ENCODE assay signal across 25 cellular contexts in genomic region chr19:4345656-4346383, GRCh38. TPM values are rescaled to one million over a fixed set of nuclear protein-coding genes. Genes with fewer than 3 reads are reported as not detected.
DNase-seq lines count a peak whose midpoint lies in the region; ATAC-seq and TF ChIP-seq lines count a peak whose summit lies in the region.
"Had no signal": no experiment of that assay in that cellular context is flagged by ENCODE, and none has a peak within 500 bp of the region (broad histone marks: within the 10 kb centered on the region; RNA-seq: fewer than 3 reads in every experiment).

No MANE protein-coding gene starts in this region.

- H3K27me3 ChIP-seq in CD4-positive, CD25-positive, alpha-beta regulatory T cell (ENCODE audit: control insufficient read depth, insufficient read depth, low read length) = no peaks in the 10 kb centered on the region
- no peaks in the 10 kb centered on the region for H3K27me3 ChIP-seq in DND-41 (ENCODE audit: insufficient read depth, low read length, poor library complexity)
- H3K27me3 ChIP-seq in esophagus squamous epithelium = no peaks in the 10 kb centered on the region
- H3K27me3 ChIP-seq: ovary, transverse colon had no signal

- no peak for ATAC-seq in CD4-positive, CD25-positive, alpha-beta regulatory T cell (ENCODE audit: low read depth in 2 of 2)
- ATAC-seq in DND-41 (ENCODE audit: insufficient read depth, low read depth) (no peak), HG03521 (IDR thresholded peaks at IDR 0.05; ENCODE audit: unreplicated experiment) (no peak)
- no peak for ATAC-seq in central memory CD8-positive, alpha-beta T cell (replicated peaks; ENCODE audit: extremely low read depth, poor library complexity, severe bottlenecking)
- ATAC-seq: effector memory CD8-positive, alpha-beta T cell; sciatic nerve had no signal

- 72 to 88% methylated on average over 7 to 12 of the region's 18 CpGs for WGBS in esophagus squamous epithelium, 2 donors

- peak overlapping the region; percentile 69 to 84 (median 75) for H3K4me3 Mint-ChIP-seq in CD4-positive, CD25-positive, alpha-beta regulatory T cell
- H3K4me3 Mint-ChIP-seq in central memory CD8-positive, alpha-beta T cell = peak overlapping the region; percentile 87
- H3K4me3 Mint-ChIP-seq in nephron progenitor cell = peak overlapping the region; percentile 62

- no peak overlapping the region for H3K4me3 ChIP-seq in CD4-positive, CD25-positive, alpha-beta regulatory T cell (ENCODE audit: low read depth, low read length)
- no peak overlapping the region for H3K4me3 ChIP-seq in DND-41 (ENCODE audit: low read depth in 1 of 2, low read length in 2 of 2)
- no peak overlapping the region for H3K4me3 ChIP-seq in esophagus squamous epithelium
- H3K4me3 ChIP-seq: ovary, transverse colon had no signal

- intact Hi-C loops in esophagus squamous epithelium (cut with DNase I) = no loop called here

- no peak for TF ChIP-seq POLR2A in esophagus squamous epithelium (IDR thresholded peaks at IDR 0.05)

- peaks cover 0 to 2% (median 0%) of the 10 kb centered on the region in 7 donors for H3K9me3 Mint-ChIP-seq in CD4-positive, CD25-positive, alpha-beta regulatory T cell
- H3K9me3 Mint-ChIP-seq in central memory CD8-positive, alpha-beta T cell = no peaks in the 10 kb centered on the region
- no peaks in the 10 kb centered on the region for H3K9me3 Mint-ChIP-seq in nephron progenitor cell
- H3K9me3 Mint-ChIP-seq: effector memory CD8-positive, alpha-beta T cell had no signal

- no peaks in the 10 kb centered on the region for H3K36me3 ChIP-seq in CD4-positive, CD25-positive, alpha-beta regulatory T cell (ENCODE audit: control insufficient read depth, insufficient read depth, low read length)
- H3K36me3 ChIP-seq in DND-41 (ENCODE audit: insufficient read depth, low read length) (peaks cover 39% of the 10 kb centered on the region), esophagus squamous epithelium (peaks cover 0 to 52% (median 0%) of the 10 kb centered on the region in 3 donors)
- H3K36me3 ChIP-seq: ovary, transverse colon had no signal

- H3K4me2 ChIP-seq in DND-41 (ENCODE audit: insufficient read depth, low read length) = peak overlapping the region; percentile 12; the same call in 1 of the 2 replicates

- TF ChIP-seq CTCF in DND-41 (IDR thresholded peaks at IDR 0.05; ENCODE audit: borderline replicate concordance, extremely low read depth, low read length, poor library complexity, severe bottlenecking) (no peak), nephron progenitor cell (IDR thresholded peaks at IDR 0.05) (no peak), esophagus squamous epithelium (IDR thresholded peaks at IDR 0.05) (no peak), GM20000 (IDR thresholded peaks at IDR 0.05; ENCODE audit: extremely low read depth, missing control alignments) (no peak)

- peak overlapping the region in 2 of 3 donors; percentile 44 to 46 for H3K27ac Mint-ChIP-seq in CD4-positive, CD25-positive, alpha-beta regulatory T cell
- H3K27ac Mint-ChIP-seq in central memory CD8-positive, alpha-beta T cell (ENCODE audit: low read depth) = peak overlapping the region; percentile 20
- H3K27ac Mint-ChIP-seq in nephron progenitor cell = no peak overlapping the region
- H3K27ac Mint-ChIP-seq: effector memory CD8-positive, alpha-beta T cell had no signal

- peaks cover 13% of the 10 kb centered on the region for H3K79me2 ChIP-seq in DND-41 (ENCODE audit: insufficient read depth, low read length)

- DNase-seq in CD4-positive, CD25-positive, alpha-beta regulatory T cell = no peak
- no peak for DNase-seq in DND-41
- no peak for DNase-seq in central memory CD8-positive, alpha-beta T cell (ENCODE audit: low spot score in 2 of 2)
- DNase-seq in nephron progenitor cell = no peak
- DNase-seq in esophagus squamous epithelium (lab: John Stamatoyannopoulos, UW) = no peak
- DNase-seq in COR-L47 (lab: John Stamatoyannopoulos, UW) = no peak
- no peak for DNase-seq in GM20000 (ENCODE audit: low spot score)
- DNase-seq: activated CD4-positive, alpha-beta T cell treated with anti-CD3 and anti-CD28 coated beads, Interleukin-2, amount 50 U/mL, for 48 hours; activated effector memory CD4-positive, alpha-beta T cell treated with anti-CD3 and anti-CD28 coated beads, Interleukin-2, amount 50 U/mL, for 16 hours; anterior cingulate cortex; Caco-2; effector memory CD8-positive, alpha-beta T cell; NCI-H1092 treated with DMSO at 0.1 percent for 48 hours; NCI-H524; SHP77; stimulated activated naive CD4-positive, alpha-beta T cell treated with Interleukin-2 at 50 U/mL for 16 hours; T-helper 2 cell; transverse colon had no signal

- H3K9me3 ChIP-seq in CD4-positive, CD25-positive, alpha-beta regulatory T cell (ENCODE audit: control insufficient read depth in 2 of 2, low read length in 2 of 2) = no peaks in the 10 kb centered on the region
- H3K9me3 ChIP-seq in DND-41 (ENCODE audit: insufficient read depth, low read length, severe bottlenecking) = no peaks in the 10 kb centered on the region
- H3K9me3 ChIP-seq in esophagus squamous epithelium = no peaks in the 10 kb centered on the region
- H3K9me3 ChIP-seq: Caco-2, ovary, transverse colon had no signal

- H3K9ac ChIP-seq in DND-41 (ENCODE audit: low read depth, low read length) = no peak overlapping the region

- H4K20me1 ChIP-seq in DND-41 (ENCODE audit: insufficient read depth, low read length) = peaks cover 15% of the 10 kb centered on the region

- H3K27me3 Mint-ChIP-seq in CD4-positive, CD25-positive, alpha-beta regulatory T cell = peaks cover 5% of the 10 kb centered on the region
- no peaks in the 10 kb centered on the region for H3K27me3 Mint-ChIP-seq in central memory CD8-positive, alpha-beta T cell
- no peaks in the 10 kb centered on the region for H3K27me3 Mint-ChIP-seq in nephron progenitor cell (ENCODE audit: low read depth, poor library complexity)
- H3K27me3 Mint-ChIP-seq: effector memory CD8-positive, alpha-beta T cell had no signal

- H3K36me3 Mint-ChIP-seq in CD4-positive, CD25-positive, alpha-beta regulatory T cell = peaks cover 9% of the 10 kb centered on the region
- peaks cover 25% of the 10 kb centered on the region for H3K36me3 Mint-ChIP-seq in central memory CD8-positive, alpha-beta T cell (ENCODE audit: insufficient read depth)
- peaks cover 50% of the 10 kb centered on the region for H3K36me3 Mint-ChIP-seq in nephron progenitor cell (ENCODE audit: low read depth)

- peaks cover 17% of the 10 kb centered on the region for H3K4me1 ChIP-seq in CD4-positive, CD25-positive, alpha-beta regulatory T cell (ENCODE audit: control insufficient read depth, insufficient read depth, low read length, poor library complexity, severe bottlenecking)
- H3K4me1 ChIP-seq in DND-41 (ENCODE audit: insufficient read depth, low read length) (peaks cover 29% of the 10 kb centered on the region), esophagus squamous epithelium (peaks cover 14 to 29% (median 14%) of the 10 kb centered on the region in 3 donors)

- H3K4me1 Mint-ChIP-seq in CD4-positive, CD25-positive, alpha-beta regulatory T cell = peaks cover 0 to 34% (median 13%) of the 10 kb centered on the region in 4 donors
- peaks cover 31% of the 10 kb centered on the region for H3K4me1 Mint-ChIP-seq in central memory CD8-positive, alpha-beta T cell
- peaks cover 15% of the 10 kb centered on the region for H3K4me1 Mint-ChIP-seq in nephron progenitor cell

- H3K27ac ChIP-seq in CD4-positive, CD25-positive, alpha-beta regulatory T cell (ENCODE audit: insufficient read depth, low read length, poor library complexity, severe bottlenecking) = no peak overlapping the region
- no peak overlapping the region for H3K27ac ChIP-seq in DND-41 (ENCODE audit: low read length)
- H3K27ac ChIP-seq in esophagus squamous epithelium = no peak overlapping the region
- H3K27ac ChIP-seq: ovary, transverse colon, VCaP had no signal

- no peak overlapping the region for H2AFZ ChIP-seq in DND-41 (ENCODE audit: low read depth, low read length)

RNA-seq across cellular contexts. Expression of gene MPND, which starts 2.5 kb away (rescaled TPM):
- 12.2 TPM for total RNA-seq in CD4-positive, CD25-positive, alpha-beta regulatory T cell
- 1 to 10 TPM; 4.9 to 7.2 (median 5.7) TPM for polyA plus RNA-seq in CD4-positive, CD25-positive, alpha-beta regulatory T cell
- total RNA-seq in esophagus squamous epithelium = 10 to 100 TPM in 1 of 4 donors, 1 to 10 TPM in 3; 2.5 to 11.1 (median 6.5) TPM

RNA-seq across cellular contexts. Expression of gene STAP2, which starts 7.2 kb away (rescaled TPM):
- 2.2 TPM for total RNA-seq in CD4-positive, CD25-positive, alpha-beta regulatory T cell
- polyA plus RNA-seq in CD4-positive, CD25-positive, alpha-beta regulatory T cell = 1 to 10 TPM; 1.6 to 3.0 (median 2.4) TPM
- 100 to 1,000 TPM in 1 of 4 donors, 10 to 100 TPM in 3; 61.4 to 131 (median 82.5) TPM for total RNA-seq in esophagus squamous epithelium

RNA-seq across cellular contexts. Expression of gene FSD1, which starts 41.4 kb away (rescaled TPM):
- total RNA-seq in CD4-positive, CD25-positive, alpha-beta regulatory T cell = 1.0 TPM
- 1 to 10 TPM in 1 of 4 donors, under 1 TPM in 1, not detected in 2; 0.76 to 1.6 TPM for polyA plus RNA-seq in CD4-positive, CD25-positive, alpha-beta regulatory T cell
- under 1 TPM in 2 of 4 donors, not detected in 2; 0.18 to 0.61 TPM for total RNA-seq in esophagus squamous epithelium

RNA-seq across cellular contexts. Expression of gene TMIGD2, which starts 43.6 kb away (rescaled TPM):
- 4.8 TPM for total RNA-seq in CD4-positive, CD25-positive, alpha-beta regulatory T cell
- polyA plus RNA-seq in CD4-positive, CD25-positive, alpha-beta regulatory T cell = 10 to 100 TPM in 2 of 4 donors, 1 to 10 TPM in 2; 4.8 to 17.1 (median 11.1) TPM
- total RNA-seq in esophagus squamous epithelium = under 1 TPM in 3 of 4 donors, not detected in 1; 0.22 to 0.76 (median 0.38) TPM
- total RNA-seq: Caco-2, chondrocyte, fibroblast of lung, lower leg skin had no signal
- polyA plus RNA-seq: fibroblast of lung had no signal

RNA-seq across cellular contexts. Expression of gene SH3GL1, which starts 54.5 kb away (rescaled TPM):
- total RNA-seq in CD4-positive, CD25-positive, alpha-beta regulatory T cell = 54.0 TPM
- 10 to 100 TPM; 13.4 to 23.0 (median 17.6) TPM for polyA plus RNA-seq in CD4-positive, CD25-positive, alpha-beta regulatory T cell
- 100 to 1,000 TPM in 2 of 4 donors, 10 to 100 TPM in 2; 67.4 to 131 (median 91.2) TPM for total RNA-seq in esophagus squamous epithelium

Comparison
In these comparisons a context has a peak if more than half of its experiments do, and no peak if none do; other contexts are left out.
1. RNA of gene STAP2, which starts 7.2 kb away (total RNA-seq): 61.4 to 131 TPM in esophagus squamous epithelium; 2.2 TPM in CD4-positive, CD25-positive, alpha-beta regulatory T cell (single experiment); every median in the first group is over 10 times any median in the second.
2. Peak in every context shown above with its lines, with median percentiles within 50 percentile points of each other: H3K4me3 Mint-ChIP-seq.